In the genomic region with DNA sequence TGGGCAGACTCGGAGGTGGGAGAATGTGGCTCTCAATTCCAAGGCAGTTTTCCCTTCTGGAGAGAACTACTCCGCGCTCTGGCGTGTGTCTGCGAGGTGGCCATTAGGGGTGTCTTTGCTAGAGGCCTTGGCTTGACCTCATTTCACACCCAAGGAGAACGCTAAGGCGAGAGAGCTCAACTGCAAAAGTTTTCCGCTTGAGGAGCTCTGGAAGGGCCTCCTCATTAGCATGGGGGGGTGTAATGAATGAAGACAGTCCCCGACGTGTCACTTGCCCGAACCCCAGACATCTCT, we compare ENCODE assay signal across 8 cellular contexts. TPM values are rescaled to one million over a fixed set of nuclear protein-coding genes. Genes with fewer than 3 reads are reported as not detected.
DNase-seq lines count a peak whose midpoint lies in the region; ATAC-seq and TF ChIP-seq lines count a peak whose summit lies in the region.

No MANE protein-coding gene starts in this region.

- H3F3A ChIP-seq in neural cell (ENCODE audit: insufficient read depth, low read length, poor library complexity, severe bottlenecking) = peaks cover 5% of the 10 kb centered on the region

- no peak for DNase-seq in activated naive CD4-positive, alpha-beta T cell treated with anti-CD3 and anti-CD28 coated beads for 36 hours
- no peak for DNase-seq in activated naive CD4-positive, alpha-beta T cell treated with Interleukin-2 at 50 U/mL for 16 hours
- DNase-seq in SW 1271 (lab: John Stamatoyannopoulos, UW) (peak; percentile 39 to 41), epithelial cell of proximal tubule (ENCODE audit: low read depth) (no peak), midbrain (lab: John Stamatoyannopoulos, UW) (no peak), HPDE6-E6E7 (ENCODE audit: extremely low spot score) (no peak)

- peaks cover 29% of the 10 kb centered on the region for H3K4me1 Mint-ChIP-seq in activated naive CD4-positive, alpha-beta T cell treated with anti-CD3 and anti-CD28 coated beads for 36 hours (ENCODE audit: low read depth)

- peaks cover 12% of the 10 kb centered on the region for H3K9me3 Mint-ChIP-seq in activated naive CD4-positive, alpha-beta T cell treated with anti-CD3 and anti-CD28 coated beads for 36 hours

- H3K27ac ChIP-seq in neural cell (ENCODE audit: low read length) = peak overlapping the region; percentile 86

- TF ChIP-seq EP300 in neural cell (conservative IDR thresholded peaks at IDR 0.05; ENCODE audit: poor library complexity, severe bottlenecking) = no peak

- H3K4me2 ChIP-seq in neural cell (ENCODE audit: low read length) = peak overlapping the region; percentile 75

- no peaks in the 10 kb centered on the region for H3K36me3 ChIP-seq in neural cell (ENCODE audit: insufficient read depth, low read length)

- ATAC-seq in HG02840 (IDR thresholded peaks at IDR 0.05; ENCODE audit: low FRiP score, unreplicated experiment) = peak; percentile 20

- peak overlapping the region; percentile 87 for H3K4me3 ChIP-seq in epithelial cell of proximal tubule (ENCODE audit: low read depth, low read length)
- peak overlapping the region; percentile 84 for H3K4me3 ChIP-seq in neural cell (ENCODE audit: low read length)

- no peaks in the 10 kb centered on the region for H3K9me3 ChIP-seq in neural cell (ENCODE audit: low read length)

- H2AFZ ChIP-seq in neural cell (ENCODE audit: low read depth, low read length) = peak overlapping the region; percentile 95

- peak overlapping the region; percentile 97 for H3K4me3 Mint-ChIP-seq in activated naive CD4-positive, alpha-beta T cell treated with anti-CD3 and anti-CD28 coated beads for 36 hours

- no peaks in the 10 kb centered on the region for H4K20me1 ChIP-seq in neural cell (ENCODE audit: insufficient read depth)

- H3K9me2 ChIP-seq in neural cell (ENCODE audit: insufficient read depth, low read length) = no peaks in the 10 kb centered on the region

- H3K9ac ChIP-seq in neural cell (ENCODE audit: low read length) = peak overlapping the region; percentile 86

- intact Hi-C loops in activated naive CD4-positive, alpha-beta T cell treated with anti-CD3 and anti-CD28 coated beads for 36 hours (cut with micrococcal nuclease) = loop anchor here (5.0 kb wide), 3 partner anchors 478 to 878 kb away; no protein-coding TSS in a partner anchor

- CTCF ChIA-PET in activated naive CD4-positive, alpha-beta T cell treated with anti-CD3 and anti-CD28 coated beads for 36 hours (lab: Charles Lee) = interaction anchor here (1.0 to 3.1 kb wide), 7 partner anchors 10 to 291 kb away, joined by 3 to 20 read pairs (median 5); no protein-coding TSS in a partner anchor

- peaks cover 34% of the 10 kb centered on the region for H3K79me2 ChIP-seq in neural cell (replicated peaks; ENCODE audit: insufficient read depth, low read length)

- H3K27me3 ChIP-seq in neural cell (ENCODE audit: insufficient read depth, low read depth, low read length) = no peaks in the 10 kb centered on the region

- no peak for TF ChIP-seq RAD21 in neural cell (conservative IDR thresholded peaks at IDR 0.05)

- peaks cover 9% of the 10 kb centered on the region for H3K36me3 Mint-ChIP-seq in activated naive CD4-positive, alpha-beta T cell treated with anti-CD3 and anti-CD28 coated beads for 36 hours (ENCODE audit: low read depth)

- peak overlapping the region; percentile 99 for H3K27ac Mint-ChIP-seq in activated naive CD4-positive, alpha-beta T cell treated with anti-CD3 and anti-CD28 coated beads for 36 hours

- no peaks in the 10 kb centered on the region for H3K27me3 Mint-ChIP-seq in activated naive CD4-positive, alpha-beta T cell treated with anti-CD3 and anti-CD28 coated beads for 36 hours (ENCODE audit: low read depth)

- TF ChIP-seq CTCF in epithelial cell of proximal tubule (conservative IDR thresholded peaks at IDR 0.05; ENCODE audit: low read depth, low read length) = no peak
- no peak for TF ChIP-seq CTCF in neural cell (IDR thresholded peaks at IDR 0.05; ENCODE audit: poor library complexity, severe bottlenecking)

TF ChIP-seq in neural cell, 6 proteins besides CTCF, POLR2A, EP300 and RAD21:
- TF ChIP-seq EZH2 (IDR thresholded peaks at IDR 0.05; ENCODE audit: borderline replicate concordance, insufficient read depth, low read length, poor library complexity, severe bottlenecking) (no peak), TAF1 (IDR thresholded peaks at IDR 0.05; ENCODE audit: low read depth) (no peak), SMC3 (conservative IDR thresholded peaks at IDR 0.05; ENCODE audit: poor library complexity) (no peak), MXI1 (conservative IDR thresholded peaks at IDR 0.05; ENCODE audit: poor library complexity, severe bottlenecking) (no peak), POLR2AphosphoS5 (IDR thresholded peaks at IDR 0.05) (no peak)
- TF ChIP-seq, protein P1, sequence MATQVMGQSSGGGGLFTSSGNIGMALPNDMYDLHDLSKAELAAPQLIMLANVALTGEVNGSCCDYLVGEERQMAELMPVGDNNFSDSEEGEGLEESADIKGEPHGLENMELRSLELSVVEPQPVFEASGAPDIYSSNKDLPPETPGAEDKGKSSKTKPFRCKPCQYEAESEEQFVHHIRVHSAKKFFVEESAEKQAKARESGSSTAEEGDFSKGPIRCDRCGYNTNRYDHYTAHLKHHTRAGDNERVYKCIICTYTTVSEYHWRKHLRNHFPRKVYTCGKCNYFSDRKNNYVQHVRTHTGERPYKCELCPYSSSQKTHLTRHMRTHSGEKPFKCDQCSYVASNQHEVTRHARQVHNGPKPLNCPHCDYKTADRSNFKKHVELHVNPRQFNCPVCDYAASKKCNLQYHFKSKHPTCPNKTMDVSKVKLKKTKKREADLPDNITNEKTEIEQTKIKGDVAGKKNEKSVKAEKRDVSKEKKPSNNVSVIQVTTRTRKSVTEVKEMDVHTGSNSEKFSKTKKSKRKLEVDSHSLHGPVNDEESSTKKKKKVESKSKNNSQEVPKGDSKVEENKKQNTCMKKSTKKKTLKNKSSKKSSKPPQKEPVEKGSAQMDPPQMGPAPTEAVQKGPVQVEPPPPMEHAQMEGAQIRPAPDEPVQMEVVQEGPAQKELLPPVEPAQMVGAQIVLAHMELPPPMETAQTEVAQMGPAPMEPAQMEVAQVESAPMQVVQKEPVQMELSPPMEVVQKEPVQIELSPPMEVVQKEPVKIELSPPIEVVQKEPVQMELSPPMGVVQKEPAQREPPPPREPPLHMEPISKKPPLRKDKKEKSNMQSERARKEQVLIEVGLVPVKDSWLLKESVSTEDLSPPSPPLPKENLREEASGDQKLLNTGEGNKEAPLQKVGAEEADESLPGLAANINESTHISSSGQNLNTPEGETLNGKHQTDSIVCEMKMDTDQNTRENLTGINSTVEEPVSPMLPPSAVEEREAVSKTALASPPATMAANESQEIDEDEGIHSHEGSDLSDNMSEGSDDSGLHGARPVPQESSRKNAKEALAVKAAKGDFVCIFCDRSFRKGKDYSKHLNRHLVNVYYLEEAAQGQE (IDR thresholded peaks at IDR 0.05; ENCODE audit: borderline replicate concordance) = no peak

RNA-seq across cellular contexts. Expression of gene RBPJ, which starts 0.7 kb away (rescaled TPM):
- 100 to 1,000 TPM; 114 to 118 TPM for total RNA-seq in activated naive CD4-positive, alpha-beta T cell treated with anti-CD3 and anti-CD28 coated beads for 36 hours
- total RNA-seq in epithelial cell of proximal tubule = 38.6 and 76.0 TPM in 2 replicates
- 89.8 and 98.8 TPM in 2 replicates for polyA plus RNA-seq in neural cell
- polyA minus RNA-seq in neural cell = 127 and 139 TPM in 2 replicates

Comparison
In these comparisons a context has a peak if more than half of its experiments do, and no peak if none do; other contexts are left out.
1. DNase-seq: peak in SW 1271 (2 of 2); none in activated naive CD4-positive, alpha-beta T cell treated with anti-CD3 and anti-CD28 coated beads for 36 hours (single experiment), activated naive CD4-positive, alpha-beta T cell treated with Interleukin-2 at 50 U/mL for 16 hours (single experiment), epithelial cell of proximal tubule (single experiment), midbrain (single experiment) and HPDE6-E6E7 (single experiment).